Comparison of ENCODE assay signal across 11 cellular contexts in genomic region chr19:10192922-10193321, GRCh38. TPM values are rescaled to one million over a fixed set of nuclear protein-coding genes. Genes with fewer than 3 reads are reported as not detected.
DNase-seq lines count a peak whose midpoint lies in the region; ATAC-seq and TF ChIP-seq lines count a peak whose summit lies in the region.
"Had no signal": no experiment of that assay in that cellular context is flagged by ENCODE, and none has a peak within 500 bp of the region (broad histone marks: within the 10 kb centered on the region; RNA-seq: fewer than 3 reads in every experiment).

No MANE protein-coding gene starts in this region.

- TF ChIP-seq CTCF in CD8-positive, alpha-beta T cell (IDR thresholded peaks at IDR 0.05) = no peak

- peak overlapping the region; percentile 32 for H3K4me3 Mint-ChIP-seq in CD8-positive, alpha-beta T cell
- peak overlapping the region; percentile 95 for H3K4me3 Mint-ChIP-seq in activated naive CD8-positive, alpha-beta T cell
- H3K4me3 Mint-ChIP-seq in naive thymus-derived CD4-positive, alpha-beta T cell = peak overlapping the region; percentile 32 to 98 (median 89)

- H3K4me3 ChIP-seq in CD8-positive, alpha-beta T cell (ENCODE audit: low read depth, low read length) = no peak overlapping the region
- peak overlapping the region; percentile 94 for H3K4me3 ChIP-seq in Jurkat, Clone E6-1 (ENCODE audit: low read length)
- H3K4me3 ChIP-seq in naive thymus-derived CD4-positive, alpha-beta T cell (ENCODE audit: low read length) = no peak overlapping the region

- H3K9me3 Mint-ChIP-seq in CD8-positive, alpha-beta T cell = no peaks in the 10 kb centered on the region
- no peaks in the 10 kb centered on the region for H3K9me3 Mint-ChIP-seq in activated naive CD8-positive, alpha-beta T cell (ENCODE audit: low read depth)
- no peaks in the 10 kb centered on the region for H3K9me3 Mint-ChIP-seq in naive thymus-derived CD4-positive, alpha-beta T cell

- no peaks in the 10 kb centered on the region for H3K27me3 Mint-ChIP-seq in CD8-positive, alpha-beta T cell (ENCODE audit: low read depth)
- H3K27me3 Mint-ChIP-seq in activated naive CD8-positive, alpha-beta T cell = no peaks in the 10 kb centered on the region
- no peaks in the 10 kb centered on the region for H3K27me3 Mint-ChIP-seq in naive thymus-derived CD4-positive, alpha-beta T cell

- no peak for ATAC-seq in CD8-positive, alpha-beta T cell
- ATAC-seq in naive thymus-derived CD4-positive, alpha-beta T cell = no peak
- ATAC-seq in HG02759 (IDR thresholded peaks at IDR 0.05; ENCODE audit: unreplicated experiment) = no peak

- H3K9me3 ChIP-seq in CD8-positive, alpha-beta T cell (ENCODE audit: low read length) = no peaks in the 10 kb centered on the region
- no peaks in the 10 kb centered on the region for H3K9me3 ChIP-seq in naive thymus-derived CD4-positive, alpha-beta T cell (ENCODE audit: control insufficient read depth in 2 of 3, low read length in 3 of 3)
- H3K9me3 ChIP-seq: adrenal gland had no signal

- POLR2A ChIA-PET in CD8-positive, alpha-beta T cell (lab: Charles Lee) = interaction anchor here (2.6 kb wide), 1 partner anchor 50 kb away, joined by 15 read pairs; no protein-coding TSS in a partner anchor
- POLR2A ChIA-PET in naive thymus-derived CD4-positive, alpha-beta T cell (lab: Charles Lee) = no interaction called here

- peaks cover 16% of the 10 kb centered on the region for H3K4me1 ChIP-seq in CD8-positive, alpha-beta T cell (ENCODE audit: insufficient read depth, low read length)
- peaks cover 7 to 20% of the 10 kb centered on the region in 2 donors for H3K4me1 ChIP-seq in naive thymus-derived CD4-positive, alpha-beta T cell (ENCODE audit: control insufficient read depth in 2 of 2, insufficient read depth in 2 of 2, low read length in 2 of 2)

- DNase-seq in CD8-positive, alpha-beta T cell = no peak
- no peak for DNase-seq in Jurkat, Clone E6-1 (ENCODE audit: low read depth, low spot score)
- no peak for DNase-seq in naive thymus-derived CD4-positive, alpha-beta T cell
- DNase-seq in erythroblast (lab: John Stamatoyannopoulos, UW) (no peak), Ammon's horn (ENCODE audit: low spot score) (no peak)
- DNase-seq in activated effector memory CD4-positive, alpha-beta T cell treated with anti-CD3 and anti-CD28 coated beads, Interleukin-2, amount 50 U/mL, for 16 hours = no peak
- DNase-seq: adrenal gland, NCI-H524 treated with DMSO at 0.1 percent for 48 hours, posterior cingulate gyrus had no signal

- peaks cover 33% of the 10 kb centered on the region for H3K36me3 Mint-ChIP-seq in CD8-positive, alpha-beta T cell
- H3K36me3 Mint-ChIP-seq in activated naive CD8-positive, alpha-beta T cell = peaks cover 7% of the 10 kb centered on the region
- peaks cover 0 to 12% (median 4%) of the 10 kb centered on the region in 5 donors for H3K36me3 Mint-ChIP-seq in naive thymus-derived CD4-positive, alpha-beta T cell

- TF ChIP-seq POLR2A in erythroblast (IDR thresholded peaks at IDR 0.05; ENCODE audit: low read length) = no peak

- H3K27ac Mint-ChIP-seq in CD8-positive, alpha-beta T cell = peak overlapping the region; percentile 32
- H3K27ac Mint-ChIP-seq in activated naive CD8-positive, alpha-beta T cell = peak overlapping the region; percentile 10
- peak overlapping the region in 4 of 9 donors; percentile 17 to 91 (median 37) for H3K27ac Mint-ChIP-seq in naive thymus-derived CD4-positive, alpha-beta T cell

- H3K27me3 ChIP-seq in CD8-positive, alpha-beta T cell (ENCODE audit: insufficient read depth, low read length) = no peaks in the 10 kb centered on the region
- H3K27me3 ChIP-seq in naive thymus-derived CD4-positive, alpha-beta T cell (ENCODE audit: control insufficient read depth in 2 of 2, insufficient read depth in 2 of 2, low read length in 2 of 2) = no peaks in the 10 kb centered on the region
- H3K27me3 ChIP-seq: adrenal gland had no signal

- no peaks in the 10 kb centered on the region for H3K36me3 ChIP-seq in CD8-positive, alpha-beta T cell (ENCODE audit: insufficient read depth, low read length)
- peaks cover 0 to 21% (median 0%) of the 10 kb centered on the region in 3 experiments for H3K36me3 ChIP-seq in naive thymus-derived CD4-positive, alpha-beta T cell (ENCODE audit: control insufficient read depth in 2 of 3, insufficient read depth in 3 of 3, low read length in 3 of 3)
- H3K36me3 ChIP-seq: adrenal gland had no signal

- intact Hi-C loops in CD8-positive, alpha-beta T cell (cut with DNase I, micrococcal nuclease) = loop anchor here in 1 of 2 experiments (5.0 to 10.0 kb wide), 2 partner anchors 48 to 86 kb away; partner anchors contain the start of gene PPAN
- intact Hi-C loops in naive thymus-derived CD4-positive, alpha-beta T cell (cut with micrococcal nuclease) = loop anchor here (5.0 kb wide), 2 partner anchors 86 to 1364 kb away; partner anchors contain the start of genes ELOF1 (in 1 of the 2) and PPAN (in 1 of the 2)

- CTCF ChIA-PET in CD8-positive, alpha-beta T cell (lab: Charles Lee) = interaction anchor here (0.9 to 1.5 kb wide), 3 partner anchors 35 to 57 kb away, joined by 3 to 4 read pairs (median 3); no protein-coding TSS in a partner anchor
- CTCF ChIA-PET in naive thymus-derived CD4-positive, alpha-beta T cell (lab: Charles Lee) = no interaction called here

- peaks cover 40% of the 10 kb centered on the region for H3K4me1 Mint-ChIP-seq in CD8-positive, alpha-beta T cell (ENCODE audit: low read depth)
- H3K4me1 Mint-ChIP-seq in activated naive CD8-positive, alpha-beta T cell (ENCODE audit: low read depth) = peaks cover 34% of the 10 kb centered on the region
- peaks cover 17 to 53% (median 44%) of the 10 kb centered on the region in 7 donors for H3K4me1 Mint-ChIP-seq in naive thymus-derived CD4-positive, alpha-beta T cell

- H3K27ac ChIP-seq in CD8-positive, alpha-beta T cell (ENCODE audit: low read depth, low read length) = no peak overlapping the region
- H3K27ac ChIP-seq in naive thymus-derived CD4-positive, alpha-beta T cell (ENCODE audit: low read depth, low read length) = no peak overlapping the region

RNA-seq across cellular contexts. Expression of gene DNMT1, which starts 1.8 kb away (rescaled TPM):
- 100 to 1,000 TPM; 135 to 154 TPM for total RNA-seq in CD8-positive, alpha-beta T cell
- 313 TPM for polyA plus RNA-seq in Jurkat, Clone E6-1 (2012; ENCODE audit: insufficient read depth, insufficient read length)
- total RNA-seq in naive thymus-derived CD4-positive, alpha-beta T cell = 100 to 1,000 TPM; 175 to 334 (median 194) TPM
- polyA plus RNA-seq in naive thymus-derived CD4-positive, alpha-beta T cell = 100 to 1,000 TPM; 113 to 153 TPM

RNA-seq across cellular contexts. Expression of gene S1PR2, which starts 38.2 kb away (rescaled TPM):
- 10 to 100 TPM; 13.3 to 14.8 TPM for total RNA-seq in CD8-positive, alpha-beta T cell
- polyA plus RNA-seq in Jurkat, Clone E6-1 (2012; ENCODE audit: insufficient read depth, insufficient read length) = 1.5 TPM
- total RNA-seq in naive thymus-derived CD4-positive, alpha-beta T cell = 1 to 10 TPM; 3.4 to 6.8 (median 5.2) TPM
- polyA plus RNA-seq in naive thymus-derived CD4-positive, alpha-beta T cell = under 1 TPM; 0.64 to 0.81 TPM

RNA-seq across cellular contexts. Expression of gene MRPL4, which starts 59.1 kb away (rescaled TPM):
- 10 to 100 TPM; 39.5 to 46.0 TPM for total RNA-seq in CD8-positive, alpha-beta T cell
- polyA plus RNA-seq in Jurkat, Clone E6-1 (2012; ENCODE audit: insufficient read depth, insufficient read length) = 106 TPM
- total RNA-seq in naive thymus-derived CD4-positive, alpha-beta T cell = 10 to 100 TPM; 36.8 to 70.5 (median 43.0) TPM
- 10 to 100 TPM; 24.9 to 34.1 TPM for polyA plus RNA-seq in naive thymus-derived CD4-positive, alpha-beta T cell

Comparison
In these comparisons a context has a peak if more than half of its experiments do, and no peak if none do; other contexts are left out.
1. H3K4me3 Mint-ChIP-seq: peak in every context shown above with its lines; median percentile 95 in activated naive CD8-positive, alpha-beta T cell; 89 in naive thymus-derived CD4-positive, alpha-beta T cell; 32 in CD8-positive, alpha-beta T cell.